ENCODE assay signal across 15 cellular contexts in the genomic region with DNA sequence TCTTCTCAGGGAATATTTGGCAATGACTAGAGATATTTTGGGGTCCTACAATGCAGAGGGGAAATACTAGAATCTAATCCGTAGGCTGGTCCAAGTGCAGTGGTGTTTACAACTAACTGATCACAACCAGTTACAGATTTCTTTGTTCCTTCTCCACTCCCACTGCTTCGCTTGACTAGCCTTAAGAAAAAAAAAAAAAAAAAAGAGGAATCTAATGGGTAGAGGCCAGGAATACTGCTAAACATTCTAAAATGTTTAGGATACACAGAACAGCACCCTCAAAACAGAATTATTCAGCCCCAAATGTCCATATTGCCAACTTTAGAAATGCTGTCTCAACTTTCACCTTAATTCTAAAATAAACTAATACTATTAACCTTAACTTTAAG. TPM values are rescaled to one million over a fixed set of nuclear protein-coding genes. Genes with fewer than 3 reads are reported as not detected.
"Had no signal": no experiment of that assay in that cellular context is flagged by ENCODE, and none has a peak within 500 bp of the region (broad histone marks: within the 10 kb centered on the region; RNA-seq: fewer than 3 reads in every experiment).

No MANE protein-coding gene starts in this region.

- H3K36me3 ChIP-seq: heart left ventricle, prostate gland, right lobe of liver, spleen, stomach had no signal

- DNase-seq: effector CD8-positive, alpha-beta T cell; foreskin melanocyte; heart left ventricle; mucosa of descending colon; naive thymus-derived CD8-positive, alpha-beta T cell; right lobe of liver; spleen; stomach had no signal

- H3K36me3 Mint-ChIP-seq: naive thymus-derived CD8-positive, alpha-beta T cell had no signal

- H3K4me3 Mint-ChIP-seq: activated T-cell treated with anti-CD3 and anti-CD28 coated beads, Interleukin-2, amount 50 U/mL, for 4 hours; naive thymus-derived CD8-positive, alpha-beta T cell had no signal

- H3K27ac ChIP-seq: heart left ventricle, prostate gland, right lobe of liver, stomach, VCaP had no signal

- H3K9me3 Mint-ChIP-seq: activated T-cell treated with anti-CD3 and anti-CD28 coated beads, Interleukin-2, amount 50 U/mL, for 4 hours; naive thymus-derived CD8-positive, alpha-beta T cell had no signal

- H3K4me3 ChIP-seq: heart left ventricle, mucosa of descending colon, prostate gland, right lobe of liver, spleen, stomach had no signal

- H3K4me1 ChIP-seq: prostate gland, right lobe of liver had no signal

- H3K9me3 ChIP-seq: heart left ventricle, mucosa of descending colon, prostate gland, right lobe of liver, spleen, stomach had no signal

- H3K27me3 ChIP-seq: right lobe of liver had no signal

RNA-seq across cellular contexts. Expression of a gene that starts 49.0 kb away (rescaled TPM):
- total RNA-seq: astrocyte, lung microvascular endothelial cell had no signal

RNA-seq across cellular contexts. Expression of a gene that starts 51.8 kb away (rescaled TPM):
- total RNA-seq: activated CD8-positive, alpha-beta memory T cell treated with anti-CD3 and anti-CD28 coated beads for 36 hours; activated T-cell treated with anti-CD3 and anti-CD28 coated beads, Interleukin-2, amount 50 U/mL, for 4 hours; astrocyte; heart left ventricle; lung microvascular endothelial cell; mucosa of descending colon; naive thymus-derived CD8-positive, alpha-beta T cell; omental fat pad; prostate gland; right lobe of liver; spleen; stomach had no signal
